ENCODE assay signal across 10 cellular contexts in the genomic region with DNA sequence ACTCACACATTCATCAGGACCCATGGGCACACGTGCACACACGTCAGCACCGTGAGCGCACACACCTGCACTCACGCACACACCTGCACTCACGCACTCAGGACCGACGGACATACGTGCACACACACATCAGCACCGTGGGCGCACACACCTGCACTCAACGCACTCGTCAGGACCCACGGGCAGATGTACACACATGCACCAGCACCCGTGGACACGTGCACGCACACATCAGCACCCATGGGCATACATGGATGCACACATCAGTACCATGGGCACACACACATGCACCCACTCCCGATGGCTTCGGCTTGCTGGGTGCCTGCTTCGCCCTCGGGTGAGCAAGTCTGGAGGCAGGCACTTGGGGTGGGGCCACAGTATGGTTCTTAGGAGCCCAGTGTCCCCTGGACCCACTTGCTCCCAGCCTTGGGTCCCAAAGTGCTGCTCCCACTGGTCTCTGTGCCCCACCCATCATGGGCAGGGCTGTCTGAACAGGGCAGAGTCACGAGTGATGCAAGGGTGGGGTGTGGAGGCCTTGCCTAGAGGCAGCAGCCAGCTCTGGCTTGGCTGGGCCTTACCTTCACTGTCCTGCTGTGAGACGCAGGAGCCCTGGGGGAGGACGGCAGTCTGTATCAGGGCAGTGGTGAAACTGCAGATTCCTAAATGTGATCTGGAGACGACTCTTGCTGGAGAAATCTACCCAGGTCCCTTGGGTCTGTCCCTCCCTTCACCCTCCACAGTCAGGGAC. TPM values are rescaled to one million over a fixed set of nuclear protein-coding genes. Genes with fewer than 3 reads are reported as not detected.
DNase-seq lines count a peak whose midpoint lies in the region; ATAC-seq and TF ChIP-seq lines count a peak whose summit lies in the region.
"Had no signal": no experiment of that assay in that cellular context is flagged by ENCODE, and none has a peak within 500 bp of the region (broad histone marks: within the 10 kb centered on the region; RNA-seq: fewer than 3 reads in every experiment).

No MANE protein-coding gene starts in this region.

- WGBS in transverse colon (ENCODE audit: low coverage in 1 of 2), 2 donors: 89% methylated on average over 17 of the region's 25 CpGs; no CpG with 5 or more reads in 1 of the 2 donors

- H3K4me3 Mint-ChIP-seq in activated CD8-positive, alpha-beta T cell treated with anti-CD3 and anti-CD28 coated beads for 36 hours: no peak overlapping the region
- no peak overlapping the region for H3K4me3 Mint-ChIP-seq in activated CD8-positive, alpha-beta T cell treated with anti-CD3 and anti-CD28 coated beads, Interleukin-2, amount 10 ng/mL, durations not matched to agents 7 days and 5 days

- in situ Hi-C loops in transverse colon (cut with MboI; ENCODE audit: low pct_ligation_motif_present in 1 of 4, low pct_unique_long_range_greater_than_20kb in 1 of 4, low sequenced_read_pairs in 3 of 4): no loop called here

- ATAC-seq in activated CD8-positive, alpha-beta T cell treated with anti-CD3 and anti-CD28 coated beads for 36 hours: no peak
- no peak for ATAC-seq in activated CD8-positive, alpha-beta T cell treated with anti-CD3 and anti-CD28 coated beads, Interleukin-2, amount 10 ng/mL, durations not matched to agents 7 days and 5 days
- ATAC-seq in esophagus mucosa (peak; percentile 71), omental fat pad (ENCODE audit: low FRiP score) (no peak), GM21390 (IDR thresholded peaks at IDR 0.05; ENCODE audit: unreplicated experiment) (no peak)

- TF ChIP-seq POLR2A in transverse colon (IDR thresholded peaks at IDR 0.05): no peak

- peaks cover 62% of the 10 kb centered on the region for H3K4me1 Mint-ChIP-seq in activated CD8-positive, alpha-beta T cell treated with anti-CD3 and anti-CD28 coated beads for 36 hours (ENCODE audit: low read depth)
- H3K4me1 Mint-ChIP-seq in activated CD8-positive, alpha-beta T cell treated with anti-CD3 and anti-CD28 coated beads, Interleukin-2, amount 10 ng/mL, durations not matched to agents 7 days and 5 days (ENCODE audit: low read depth): peaks cover 22% of the 10 kb centered on the region

- H3K27me3 Mint-ChIP-seq in activated CD8-positive, alpha-beta T cell treated with anti-CD3 and anti-CD28 coated beads for 36 hours: no peaks in the 10 kb centered on the region
- H3K27me3 Mint-ChIP-seq in activated CD8-positive, alpha-beta T cell treated with anti-CD3 and anti-CD28 coated beads, Interleukin-2, amount 10 ng/mL, durations not matched to agents 7 days and 5 days (ENCODE audit: low read depth): no peaks in the 10 kb centered on the region

- H3K9ac ChIP-seq in muscle layer of colon (ENCODE audit: low read length): no peak overlapping the region

- H3K27me3 ChIP-seq in muscle layer of colon (ENCODE audit: control insufficient read depth in 1 of 2, insufficient read depth in 2 of 2, low read length in 2 of 2) (no peaks in the 10 kb centered on the region), transverse colon (no peaks in the 10 kb centered on the region)

- H3K36me3 ChIP-seq in muscle layer of colon (ENCODE audit: insufficient read depth, low read length): peaks cover 4% of the 10 kb centered on the region
- no peaks in the 10 kb centered on the region for H3K36me3 ChIP-seq in transverse colon

- H3K36me3 Mint-ChIP-seq in activated CD8-positive, alpha-beta T cell treated with anti-CD3 and anti-CD28 coated beads for 36 hours (ENCODE audit: low read depth): peaks cover 14% of the 10 kb centered on the region
- H3K36me3 Mint-ChIP-seq in activated CD8-positive, alpha-beta T cell treated with anti-CD3 and anti-CD28 coated beads, Interleukin-2, amount 10 ng/mL, durations not matched to agents 7 days and 5 days (ENCODE audit: low read depth): peaks cover 6% of the 10 kb centered on the region

- H3K9me3 ChIP-seq in muscle layer of colon (ENCODE audit: low read length): no peaks in the 10 kb centered on the region
- H3K9me3 ChIP-seq in transverse colon: no peaks in the 10 kb centered on the region

- POLR2A ChIA-PET in activated CD8-positive, alpha-beta T cell treated with anti-CD3 and anti-CD28 coated beads for 36 hours (lab: Charles Lee): no interaction called here
- POLR2A ChIA-PET in activated CD8-positive, alpha-beta T cell treated with anti-CD3 and anti-CD28 coated beads, Interleukin-2, amount 10 ng/mL, durations not matched to agents 7 days and 5 days (lab: Charles Lee): no interaction called here

- H3K4me1 ChIP-seq in muscle layer of colon (ENCODE audit: insufficient read depth, low read length) (peaks cover 71% of the 10 kb centered on the region), transverse colon (peaks cover 53 to 73% (median 70%) of the 10 kb centered on the region in 4 donors)

- intact Hi-C loops in activated CD8-positive, alpha-beta T cell treated with anti-CD3 and anti-CD28 coated beads for 36 hours (cut with micrococcal nuclease): no loop called here
- intact Hi-C loops in transverse colon (cut with DNase I; ENCODE audit: low total_unique reads): loop anchor here (5.0 kb wide), 1 partner anchor 41 kb away; no protein-coding TSS in a partner anchor

- CTCF ChIA-PET in activated CD8-positive, alpha-beta T cell treated with anti-CD3 and anti-CD28 coated beads for 36 hours (lab: Charles Lee): no interaction called here
- CTCF ChIA-PET in activated CD8-positive, alpha-beta T cell treated with anti-CD3 and anti-CD28 coated beads, Interleukin-2, amount 10 ng/mL, durations not matched to agents 7 days and 5 days (lab: Charles Lee): no interaction called here

- H3K4me3 ChIP-seq in muscle layer of colon (ENCODE audit: low read depth in 1 of 2, low read length in 2 of 2) (peak overlapping the region in 1 of 2 donors; percentile 27), transverse colon (no peak overlapping the region)

- no peaks in the 10 kb centered on the region for H3K9me3 Mint-ChIP-seq in activated CD8-positive, alpha-beta T cell treated with anti-CD3 and anti-CD28 coated beads for 36 hours
- no peaks in the 10 kb centered on the region for H3K9me3 Mint-ChIP-seq in activated CD8-positive, alpha-beta T cell treated with anti-CD3 and anti-CD28 coated beads, Interleukin-2, amount 10 ng/mL, durations not matched to agents 7 days and 5 days (ENCODE audit: insufficient read depth)

- H3K27ac ChIP-seq in muscle layer of colon (ENCODE audit: low read depth, low read length) (peak overlapping the region; percentile 73), transverse colon (peak overlapping the region; percentile 65 to 72 (median 66))
- H3K27ac ChIP-seq: epithelial cell of prostate had no signal

- TF ChIP-seq EP300 in transverse colon (IDR thresholded peaks at IDR 0.05; ENCODE audit: low read depth): no peak

- DNase-seq in activated CD8-positive, alpha-beta T cell treated with anti-CD3 and anti-CD28 coated beads for 36 hours: no peak
- DNase-seq in activated CD8-positive, alpha-beta T cell treated with anti-CD3 and anti-CD28 coated beads, Interleukin-2, amount 10 ng/mL, durations not matched to agents 7 days and 5 days: no peak
- DNase-seq in transverse colon: no peak
- no peak for DNase-seq in omental fat pad (ENCODE audit: low spot score)
- DNase-seq in epidermal melanocyte (ENCODE audit: insufficient read length, low spot score): no peak
- DNase-seq: NCI-H1930 had no signal

- peak overlapping the region; percentile 7 for H3K27ac Mint-ChIP-seq in activated CD8-positive, alpha-beta T cell treated with anti-CD3 and anti-CD28 coated beads for 36 hours
- no peak overlapping the region for H3K27ac Mint-ChIP-seq in activated CD8-positive, alpha-beta T cell treated with anti-CD3 and anti-CD28 coated beads, Interleukin-2, amount 10 ng/mL, durations not matched to agents 7 days and 5 days

- TF ChIP-seq CTCF in activated CD8-positive, alpha-beta T cell treated with anti-CD3 and anti-CD28 coated beads for 36 hours (IDR thresholded peaks at IDR 0.05): no peak
- TF ChIP-seq CTCF in transverse colon (IDR thresholded peaks at IDR 0.05): no peak
- TF ChIP-seq CTCF in omental fat pad (IDR thresholded peaks at IDR 0.05): no peak

RNA-seq across cellular contexts. Expression of gene SKI, which starts 49.8 kb away (rescaled TPM):
- total RNA-seq in activated CD8-positive, alpha-beta T cell treated with anti-CD3 and anti-CD28 coated beads for 36 hours: 10 to 100 TPM; 27.5 to 28.3 TPM
- total RNA-seq in activated CD8-positive, alpha-beta T cell treated with anti-CD3 and anti-CD28 coated beads, Interleukin-2, amount 10 ng/mL, durations not matched to agents 7 days and 5 days: 10 to 100 TPM; 41.2 to 41.4 TPM
- total RNA-seq in esophagus mucosa: 21.6 TPM
- total RNA-seq in transverse colon: 10 to 100 TPM; 24.4 to 52.4 (median 32.2) TPM
- total RNA-seq in omental fat pad: 10 to 100 TPM; 35.3 to 54.0 (median 47.3) TPM
